ENCODE assay signal across 8 cellular contexts in genomic region chr11:110297082-110297725, GRCh38. TPM values are rescaled to one million over a fixed set of nuclear protein-coding genes. Genes with fewer than 3 reads are reported as not detected.
DNase-seq lines count a peak whose midpoint lies in the region; ATAC-seq and TF ChIP-seq lines count a peak whose summit lies in the region.

No MANE protein-coding gene starts in this region.

- H3K9ac ChIP-seq in muscle layer of colon (ENCODE audit: low read length): peak overlapping the region; percentile 36

- ATAC-seq in HG03280 (IDR thresholded peaks at IDR 0.05; ENCODE audit: unreplicated experiment): no peak

- peak overlapping the region; percentile 47 for H3K27ac ChIP-seq in muscle layer of colon (ENCODE audit: low read depth, low read length)

- H3K36me3 ChIP-seq in BE2C (peaks cover 3% of the 10 kb centered on the region; the same call in 1 of the 2 replicates), muscle layer of colon (ENCODE audit: insufficient read depth, low read length) (no peaks in the 10 kb centered on the region)

- peaks cover 26% of the 10 kb centered on the region for H3K27me3 ChIP-seq in BE2C
- no peaks in the 10 kb centered on the region for H3K27me3 ChIP-seq in muscle layer of colon (ENCODE audit: control insufficient read depth in 1 of 2, insufficient read depth in 2 of 2, low read length in 2 of 2)

- peaks cover 3% of the 10 kb centered on the region; the same call in 1 of the 2 replicates for H3K4me1 ChIP-seq in BE2C
- peaks cover 24% of the 10 kb centered on the region for H3K4me1 ChIP-seq in muscle layer of colon (ENCODE audit: insufficient read depth, low read length)

- H3K4me3 ChIP-seq in BE2C (ENCODE audit: low read depth, low read length) (peak overlapping the region; percentile 60), muscle layer of colon (ENCODE audit: low read depth in 1 of 2, low read length in 2 of 2) (peak overlapping the region; percentile 40 to 55)
- H3K4me3 ChIP-seq in Jurkat, Clone E6-1 (ENCODE audit: low read length): peak overlapping the region; percentile 76

- no peaks in the 10 kb centered on the region for H3K9me3 ChIP-seq in BE2C
- no peaks in the 10 kb centered on the region for H3K9me3 ChIP-seq in muscle layer of colon (ENCODE audit: low read length)

- DNase-seq in BE2C (no peak), cerebellar cortex (ENCODE audit: low spot score) (peak; percentile 19), NCI-H1105 treated with DMSO at 0.1 percent for 48 hours (lab: John Stamatoyannopoulos, UW) (no peak), NOMO-1 treated with dmso at 0.1 percent for 144 hours (lab: John Stamatoyannopoulos, UW; ENCODE audit: unreplicated experiment) (no peak), GM10266 (ENCODE audit: extremely low spot score) (no peak)
- no peak for DNase-seq in Jurkat, Clone E6-1 (ENCODE audit: low read depth, low spot score)

- no peak for TF ChIP-seq CTCF in BE2C (IDR thresholded peaks at IDR 0.05; ENCODE audit: low read depth, low read length)
- TF ChIP-seq CTCF in GM10266 (IDR thresholded peaks at IDR 0.05; ENCODE audit: control insufficient read depth, insufficient read depth, low read depth, missing control alignments): no peak

RNA-seq across cellular contexts. Expression of gene RDX, which starts 0.8 kb away (rescaled TPM):
- polyA plus RNA-seq in BE2C (2012; ENCODE audit: insufficient read depth, insufficient read length, low read depth): 45.8 TPM
- polyA plus RNA-seq in Jurkat, Clone E6-1 (2012; ENCODE audit: insufficient read depth, insufficient read length): 14.1 TPM
